In the genomic region with DNA sequence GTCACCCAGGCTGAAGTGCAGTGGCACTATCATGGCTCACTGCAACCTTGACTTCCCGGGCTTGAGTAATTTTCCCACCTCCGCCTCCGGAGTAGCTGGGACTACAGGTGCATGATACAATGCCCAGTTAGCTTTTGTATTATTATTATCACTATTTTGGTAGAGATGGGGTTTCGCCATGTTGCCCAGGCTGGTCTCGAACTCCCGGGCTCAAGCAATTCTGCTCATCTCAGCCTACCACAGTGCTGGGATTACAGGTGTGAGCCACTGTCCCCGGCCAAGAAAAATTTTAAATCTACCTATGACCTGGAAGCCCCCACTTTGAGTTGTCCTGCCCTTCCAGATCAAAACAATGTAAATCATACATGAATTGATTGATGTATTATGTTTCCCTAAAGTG, we compare ENCODE assay signal across 24 cellular contexts.
"Had no signal": no experiment of that assay in that cellular context is flagged by ENCODE, and none has a peak within 500 bp of the region (broad histone marks: within the 10 kb centered on the region; RNA-seq: fewer than 3 reads in every experiment).

No MANE protein-coding gene starts in this region.

- H3K27ac ChIP-seq: HL-60, RWPE1 had no signal

- H3K4me3 ChIP-seq: MG63 had no signal

- H3K4me2 ChIP-seq: SK-N-SH had no signal

- ATAC-seq: Panc1, PC-3 had no signal

- H3K9ac ChIP-seq: SK-N-SH had no signal

- DNase-seq: IMR-90, Karpas-422, KG1, MG63, NCI-H1092, NCI-H1105 treated with DMSO at 0.1 percent for 48 hours, NCI-H1436, NCI-H187, NCI-H2029, NCI-H2081 treated with DMSO at 0.1 percent for 48 hours, NCI-H2171, NCI-H226, NCI-H446, NCI-H510A, NCI-H524 treated with DMSO at 0.1 percent for 48 hours, NCI-H69, NCI-H774, PC-3, SHP77, SK-N-SH had no signal

- FAIRE-seq: HTR-8/SVneo had no signal

- H3K36me3 ChIP-seq: MG63 had no signal

- H3K27me3 ChIP-seq: MG63 had no signal

- H3K9me3 ChIP-seq: MG63, SK-N-SH had no signal
